In the genomic region with DNA sequence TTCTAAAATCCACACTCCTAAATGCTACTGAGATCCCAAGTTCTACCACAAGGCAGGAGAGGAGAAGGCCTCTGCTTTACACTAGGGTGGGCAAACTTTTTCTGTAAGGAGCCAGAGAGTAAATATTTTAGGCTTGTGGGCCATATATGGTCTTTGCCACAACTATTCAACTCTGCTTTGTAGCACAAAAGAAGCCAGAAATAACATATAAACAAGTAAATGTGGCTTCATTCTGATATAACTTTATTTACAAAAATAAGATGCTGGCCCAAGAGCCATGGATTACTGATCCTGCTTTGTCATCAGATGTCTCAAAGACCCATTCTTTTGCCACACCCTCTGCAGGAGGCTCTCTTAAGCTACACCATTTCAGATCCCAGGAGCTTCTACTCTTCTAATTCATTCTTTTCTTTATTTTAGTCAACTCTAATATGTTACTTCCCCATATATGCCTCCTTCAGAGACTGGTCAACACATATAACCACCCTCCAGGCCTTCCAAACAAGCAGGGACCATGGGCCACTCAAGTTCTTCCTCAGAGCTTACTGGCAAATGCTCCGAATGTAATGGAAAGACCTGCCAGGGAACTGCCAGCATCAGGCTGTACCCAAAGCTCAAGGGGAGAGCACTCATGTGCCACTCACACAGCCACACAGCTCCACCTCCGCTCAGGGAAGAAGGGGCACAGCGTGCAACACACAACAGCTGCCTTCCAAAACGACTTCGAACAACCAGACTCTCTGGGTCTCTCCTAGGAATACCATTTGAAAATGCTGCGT, we compare ENCODE assay signal across 24 cellular contexts. TPM values are rescaled to one million over a fixed set of nuclear protein-coding genes. Genes with fewer than 3 reads are reported as not detected.
DNase-seq lines count a peak whose midpoint lies in the region; ATAC-seq and TF ChIP-seq lines count a peak whose summit lies in the region.
"Had no signal": no experiment of that assay in that cellular context is flagged by ENCODE, and none has a peak within 500 bp of the region (broad histone marks: within the 10 kb centered on the region; RNA-seq: fewer than 3 reads in every experiment).

No MANE protein-coding gene starts in this region.

- H3K27ac Mint-ChIP-seq in HFFc6 (peak overlapping the region; percentile 65), Calu3 (ENCODE audit: unreplicated experiment) (no peak overlapping the region)
- H3K27ac Mint-ChIP-seq in central memory CD8-positive, alpha-beta T cell (ENCODE audit: low read depth), result peak overlapping the region; percentile 61
- H3K27ac Mint-ChIP-seq: activated CD4-positive, alpha-beta T cell treated with anti-CD3 and anti-CD28 coated beads, Interleukin-2, amount 10 ng/mL, durations not matched to agents 24 days and 14 days; activated CD8-positive, alpha-beta memory T cell treated with anti-CD3 and anti-CD28 coated beads, Interleukin-2, amount 10 ng/mL, durations not matched to agents 7 days and 5 days; activated naive CD4-positive, alpha-beta T cell treated with anti-CD3 and anti-CD28 coated beads, Interleukin-2, amount 50 U/mL, for 72 hours; activated T-helper 1 cell treated with anti-CD3 and anti-CD28 coated beads, Interleukin-12 subunit alpha, Interleukin-12 subunit beta, Interleukin-2, Interleukin-4 antibody, amounts not matched to agents 30 ng/mL and 10 ng/mL and 1 ng/mL, durations not matched to agents 14 hours and 24 hours and 36 hours had no signal

- no peak overlapping the region for H3K4me3 Mint-ChIP-seq in HFFc6
- H3K4me3 Mint-ChIP-seq in central memory CD8-positive, alpha-beta T cell, result no peak overlapping the region
- H3K4me3 Mint-ChIP-seq in Calu3 (ENCODE audit: low read depth, unreplicated experiment), result no peak overlapping the region
- H3K4me3 Mint-ChIP-seq: activated CD4-positive, alpha-beta T cell treated with anti-CD3 and anti-CD28 coated beads, Interleukin-2, amount 10 ng/mL, durations not matched to agents 24 days and 14 days; activated CD8-positive, alpha-beta memory T cell treated with anti-CD3 and anti-CD28 coated beads, Interleukin-2, amount 10 ng/mL, durations not matched to agents 7 days and 5 days; activated T-helper 1 cell treated with anti-CD3 and anti-CD28 coated beads, Interleukin-12 subunit alpha, Interleukin-12 subunit beta, Interleukin-2, Interleukin-4 antibody, amounts not matched to agents 30 ng/mL and 10 ng/mL and 1 ng/mL, durations not matched to agents 14 hours and 24 hours and 36 hours; naive thymus-derived CD4-positive, alpha-beta T cell had no signal

- 35 to 56% (median 54%) methylated on average over 4 to 6 of the region's 6 CpGs for WGBS in stomach, 5 donors

- H3K4me1 Mint-ChIP-seq in HFFc6 (ENCODE audit: low read depth) (peaks cover 77% of the 10 kb centered on the region), Calu3 (ENCODE audit: low read depth, unreplicated experiment) (peaks cover 10% of the 10 kb centered on the region)
- peaks cover 32% of the 10 kb centered on the region for H3K4me1 Mint-ChIP-seq in central memory CD8-positive, alpha-beta T cell
- H3K4me1 Mint-ChIP-seq: activated CD8-positive, alpha-beta memory T cell treated with anti-CD3 and anti-CD28 coated beads, Interleukin-2, amount 10 ng/mL, durations not matched to agents 7 days and 5 days had no signal

- BruUV-seq in Calu3 (replicated peaks; lab: Mats Ljungman, UMichigan), result no TSS peak

- TF ChIP-seq POLR2A in stomach (IDR thresholded peaks at IDR 0.05), result no peak

- intact Hi-C loops in left lung (cut with DNase I) (no loop called here), stomach (cut with DNase I; ENCODE audit: low total_unique reads) (no loop called here), colonic mucosa (cut with DNase I) (no loop called here), Calu3 (cut with micrococcal nuclease; ENCODE audit: unreplicated experiment) (no loop called here)

- H3K9me3 Mint-ChIP-seq in HFFc6, result no peaks in the 10 kb centered on the region
- H3K9me3 Mint-ChIP-seq in central memory CD8-positive, alpha-beta T cell, result no peaks in the 10 kb centered on the region
- H3K9me3 Mint-ChIP-seq in Calu3 (ENCODE audit: low read depth, unreplicated experiment), result no peaks in the 10 kb centered on the region
- H3K9me3 Mint-ChIP-seq: activated CD4-positive, alpha-beta T cell treated with anti-CD3 and anti-CD28 coated beads, Interleukin-2, amount 10 ng/mL, durations not matched to agents 24 days and 14 days; activated naive CD4-positive, alpha-beta T cell treated with anti-CD3 and anti-CD28 coated beads, Interleukin-2, amount 50 U/mL, for 72 hours; activated T-helper 1 cell treated with anti-CD3 and anti-CD28 coated beads, Interleukin-12 subunit alpha, Interleukin-12 subunit beta, Interleukin-2, Interleukin-4 antibody, amounts not matched to agents 30 ng/mL and 10 ng/mL and 1 ng/mL, durations not matched to agents 14 hours and 24 hours and 36 hours; naive thymus-derived CD4-positive, alpha-beta T cell had no signal

- ATAC-seq in central memory CD8-positive, alpha-beta T cell (replicated peaks; ENCODE audit: extremely low read depth, poor library complexity, severe bottlenecking), result no peak
- peak; percentile 27 for ATAC-seq in left lung
- ATAC-seq: activated CD8-positive, alpha-beta memory T cell treated with anti-CD3 and anti-CD28 coated beads, Interleukin-2, amount 10 ng/mL, durations not matched to agents 7 days and 5 days; activated naive CD4-positive, alpha-beta T cell treated with anti-CD3 and anti-CD28 coated beads, Interleukin-2, amount 50 U/mL, for 72 hours; foreskin keratinocyte; K562; naive thymus-derived CD4-positive, alpha-beta T cell had no signal

- no peak for DNase-seq in HFFc6
- DNase-seq in central memory CD8-positive, alpha-beta T cell (ENCODE audit: low spot score in 2 of 2), result no peak
- DNase-seq in left lung, result no peak
- no peak for DNase-seq in stomach
- DNase-seq in colonic mucosa, result no peak
- no peak for DNase-seq in Calu3
- no peak for DNase-seq in NCI-H748 (lab: John Stamatoyannopoulos, UW; ENCODE audit: unreplicated experiment)
- no peak for DNase-seq in GM10248 (ENCODE audit: extremely low spot score)
- DNase-seq: activated CD4-positive, alpha-beta T cell treated with anti-CD3 and anti-CD28 coated beads, Interleukin-2, amount 10 ng/mL, durations not matched to agents 24 days and 14 days; activated CD8-positive, alpha-beta memory T cell treated with anti-CD3 and anti-CD28 coated beads, Interleukin-2, amount 10 ng/mL, durations not matched to agents 7 days and 5 days; cortex of kidney; foreskin keratinocyte; MM.1S; naive thymus-derived CD4-positive, alpha-beta T cell; NCI-H1436 treated with DMSO at 0.1 percent for 48 hours; NCI-H69; SHP77 treated with DMSO at 0.1 percent for 48 hours; stimulated activated CD4-positive, alpha-beta T cell treated with anti-CD3 and anti-CD28 coated beads, Interleukin-1b, Interleukin-23, amount 100 ng/mL, for 48 hours; stimulated activated naive CD4-positive, alpha-beta T cell; T-helper 1 cell; tibial artery had no signal

- H3K27ac ChIP-seq in left lung (peak overlapping the region in 1 of 2 donors; percentile 57), stomach (peak overlapping the region; percentile 59 to 86 (median 72)), colonic mucosa (no peak overlapping the region)
- H3K27ac ChIP-seq: foreskin keratinocyte, tibial artery had no signal

- H3K9ac ChIP-seq in colonic mucosa (ENCODE audit: low read depth in 2 of 2, low read length in 2 of 2), result peak overlapping the region in 1 of 2 donors; percentile 29

- CTCF ChIA-PET in Calu3 (lab: Charles Lee), result interaction anchor here (0.5 kb wide), 1 partner anchor 110 kb away, joined by 3 read pairs; a partner anchor contains a TSS
- CTCF ChIA-PET in GM10248 (lab: Yijun Ruan, JAX), result interaction anchor here (1.4 to 5.7 kb wide), 2 partner anchors 8 to 13 kb away, joined by 5 to 22 read pairs; no protein-coding TSS in a partner anchor

- H3K4me1 ChIP-seq in left lung (peaks cover 5 to 51% of the 10 kb centered on the region in 2 donors), stomach (peaks cover 53 to 80% (median 72%) of the 10 kb centered on the region in 4 donors), colonic mucosa (peaks cover 5% of the 10 kb centered on the region)
- H3K4me1 ChIP-seq: foreskin keratinocyte had no signal

- no peak overlapping the region for H3K4me3 ChIP-seq in left lung
- H3K4me3 ChIP-seq in stomach, result no peak overlapping the region
- H3K4me3 ChIP-seq in colonic mucosa, result no peak overlapping the region
- H3K4me3 ChIP-seq: K562, tibial artery had no signal

- H3K36me3 ChIP-seq in left lung (peaks cover 0 to 42% of the 10 kb centered on the region in 2 donors), stomach (peaks cover 24 to 60% (median 58%) of the 10 kb centered on the region in 4 donors), colonic mucosa (no peaks in the 10 kb centered on the region)

- POLR2A ChIA-PET in GM10248 (lab: Yijun Ruan, JAX), result no interaction called here

- TF ChIP-seq CTCF in HFFc6 (IDR thresholded peaks at IDR 0.05), result no peak
- TF ChIP-seq CTCF in left lung (IDR thresholded peaks at IDR 0.05), result no peak
- TF ChIP-seq CTCF in stomach (IDR thresholded peaks at IDR 0.05), result no peak
- no peak for TF ChIP-seq CTCF in colonic mucosa (IDR thresholded peaks at IDR 0.05)
- TF ChIP-seq CTCF in Calu3 (IDR thresholded peaks at IDR 0.05; ENCODE audit: unreplicated experiment), result no peak
- no peak for TF ChIP-seq CTCF in GM10248 (IDR thresholded peaks at IDR 0.05; ENCODE audit: control extremely low read depth, extremely low read depth, low read depth, missing control alignments)

- H3K27me3 ChIP-seq in left lung (no peaks in the 10 kb centered on the region), stomach (no peaks in the 10 kb centered on the region), colonic mucosa (no peaks in the 10 kb centered on the region)
- H3K27me3 ChIP-seq: foreskin keratinocyte, tibial artery had no signal

- H3K9me3 ChIP-seq in left lung, result no peaks in the 10 kb centered on the region
- no peaks in the 10 kb centered on the region for H3K9me3 ChIP-seq in stomach
- H3K9me3 ChIP-seq in colonic mucosa, result no peaks in the 10 kb centered on the region
- H3K9me3 ChIP-seq: tibial artery had no signal

- TF ChIP-seq EP300 in stomach (IDR thresholded peaks at IDR 0.05), result no peak

- peaks cover 77% of the 10 kb centered on the region for H3K36me3 Mint-ChIP-seq in HFFc6 (ENCODE audit: low read depth)
- H3K36me3 Mint-ChIP-seq in central memory CD8-positive, alpha-beta T cell (ENCODE audit: insufficient read depth), result peaks cover 40% of the 10 kb centered on the region
- H3K36me3 Mint-ChIP-seq in Calu3 (ENCODE audit: insufficient read depth, unreplicated experiment), result peaks cover 49% of the 10 kb centered on the region

- H3K27me3 Mint-ChIP-seq in HFFc6 (ENCODE audit: insufficient read depth) (no peaks in the 10 kb centered on the region; the same call in 1 of the 2 replicates), Calu3 (ENCODE audit: unreplicated experiment) (no peaks in the 10 kb centered on the region)
- H3K27me3 Mint-ChIP-seq in central memory CD8-positive, alpha-beta T cell, result no peaks in the 10 kb centered on the region
- H3K27me3 Mint-ChIP-seq: activated CD4-positive, alpha-beta T cell treated with anti-CD3 and anti-CD28 coated beads, Interleukin-2, amount 10 ng/mL, durations not matched to agents 24 days and 14 days; activated CD8-positive, alpha-beta memory T cell treated with anti-CD3 and anti-CD28 coated beads, Interleukin-2, amount 10 ng/mL, durations not matched to agents 7 days and 5 days; naive thymus-derived CD4-positive, alpha-beta T cell had no signal

RNA-seq across cellular contexts. Expression of a gene that starts 15.6 kb away (rescaled TPM):
- total RNA-seq in HFFc6 (2021; fragmentation: NEBNext Ultra II Directional; extraction: Animal tissue kit (Norgen Biotek cat#: 25700)), result 10 to 100 TPM; 67.9 to 98.4 (median 87.8) TPM
- total RNA-seq in left lung (10 to 100 TPM; 27.8 to 36.9 TPM), stomach (100 to 1,000 TPM in 1 of 5 donors, 10 to 100 TPM in 4; 43.4 to 407 (median 69.0) TPM), colonic mucosa (10 to 100 TPM; 70.8 to 86.0 TPM), Calu3 (2022) (35.9 and 45.8 TPM in 2 replicates)
- 10 to 100 TPM; 15.9 to 39.0 (median 16.9) TPM for polyA plus RNA-seq in stomach
